ENCODE assay signal across 1 cellular context in genomic region chr6:1781152-1781848, GRCh38.
TF ChIP-seq lines count a peak whose summit lies in the region.

No MANE protein-coding gene starts in this region.

TF ChIP-seq in endothelial cell of umbilical vein, 7 proteins besides CTCF, POLR2A, EP300 and RAD21:
- TF ChIP-seq MAX (IDR thresholded peaks at IDR 0.05; ENCODE audit: insufficient read depth, insufficient read length): peak; percentile 68
- TF ChIP-seq JUN (IDR thresholded peaks at IDR 0.05; ENCODE audit: borderline replicate concordance, insufficient read depth, insufficient read length, low read depth): peak; percentile 89
- TF ChIP-seq GATA2 (IDR thresholded peaks at IDR 0.05; ENCODE audit: insufficient read depth, insufficient read length, low read depth, low read length): no peak
- TF ChIP-seq MYC (IDR thresholded peaks at IDR 0.05; ENCODE audit: low read depth, low read length): no peak
- peak; percentile 89 for TF ChIP-seq FOS (IDR thresholded peaks at IDR 0.05; ENCODE audit: borderline replicate concordance, insufficient read depth, low read length)
- TF ChIP-seq POLR2AphosphoS5 (IDR thresholded peaks at IDR 0.05; ENCODE audit: insufficient read depth, low read depth, low read length): no peak
- TF ChIP-seq EZH2 (IDR thresholded peaks at IDR 0.05; ENCODE audit: borderline replicate concordance, low read depth, low read length, severe bottlenecking): no peak
